In the genomic region with DNA sequence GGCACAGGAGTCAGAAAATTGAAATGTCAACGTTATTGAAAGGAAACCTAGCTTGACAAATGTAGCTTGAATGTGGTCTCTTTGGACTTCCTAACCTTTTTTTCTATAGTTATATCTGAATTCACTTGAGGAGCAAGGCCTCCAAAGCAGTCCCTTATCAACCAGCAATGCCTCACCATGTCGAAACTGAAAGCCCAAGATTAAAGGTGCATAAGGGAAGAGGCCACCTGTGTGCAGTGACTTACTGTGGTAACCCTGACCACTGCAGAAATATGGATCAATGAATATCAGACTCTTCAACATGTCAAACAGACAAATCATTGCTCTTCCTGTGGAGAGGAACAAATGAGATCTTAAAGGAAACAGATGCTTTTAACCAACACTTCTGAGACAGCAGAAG, we compare ENCODE assay signal across 28 cellular contexts.
"Had no signal": no experiment of that assay in that cellular context is flagged by ENCODE, and none has a peak within 500 bp of the region (broad histone marks: within the 10 kb centered on the region; RNA-seq: fewer than 3 reads in every experiment).

No MANE protein-coding gene starts in this region.

- H3K27me3 ChIP-seq: neural progenitor cell, ovary, right lobe of liver, sigmoid colon, stomach, thyroid gland, tibial nerve, upper lobe of left lung, vagina had no signal

- H3K9me3 ChIP-seq: ovary, psoas muscle, right lobe of liver, sigmoid colon, stomach, thoracic aorta, thyroid gland, tibial nerve, upper lobe of left lung, vagina had no signal

- H3K27ac Mint-ChIP-seq: nephron; neural progenitor cell; progenitor cell of endocrine pancreas; stimulated activated effector memory CD8-positive, alpha-beta T cell treated with anti-CD3 and anti-CD28 coated beads, Interleukin-12 subunit alpha, Interleukin-12 subunit beta, amount 100 ng/mL, for 72 hours; stimulated activated naive B cell treated with anti-CD40 and anti-IgM and Interleukin-4, amounts not matched to agents 10 μg/mL and 1 μg/mL and 100 μg/mL, for 72 hours; stimulated activated naive CD8-positive, alpha-beta T cell treated with anti-CD3 and anti-CD28 coated beads, Interleukin-15, Interleukin-2, amounts not matched to agents 100 ng/mL and 50 ng/mL, for 24 hours had no signal

- H2AFZ ChIP-seq: neural progenitor cell, parathyroid adenoma had no signal

- H3K9me3 Mint-ChIP-seq: neural progenitor cell; stimulated activated naive CD8-positive, alpha-beta T cell treated with anti-CD3 and anti-CD28 coated beads, Interleukin-15, Interleukin-2, amounts not matched to agents 100 ng/mL and 50 ng/mL, for 24 hours had no signal

- H3K9ac ChIP-seq: neural progenitor cell, parathyroid adenoma had no signal

- FAIRE-seq: small intestine, urothelium cell line had no signal

- H3K79me2 ChIP-seq: parathyroid adenoma had no signal

- H3K4me2 ChIP-seq: neural progenitor cell had no signal

- H3K4me3 ChIP-seq: neural progenitor cell, ovary, psoas muscle, right lobe of liver, sigmoid colon, stomach, thoracic aorta, thyroid gland, tibial nerve, upper lobe of left lung, vagina had no signal

- H3K4me1 Mint-ChIP-seq: nephron; neural progenitor cell; stimulated activated effector memory CD8-positive, alpha-beta T cell treated with anti-CD3 and anti-CD28 coated beads, Interleukin-12 subunit alpha, Interleukin-12 subunit beta, amount 100 ng/mL, for 72 hours; stimulated activated naive B cell treated with anti-CD40 and anti-IgM and Interleukin-4, amounts not matched to agents 10 μg/mL and 1 μg/mL and 100 μg/mL, for 72 hours had no signal

- H3K27me3 Mint-ChIP-seq: progenitor cell of endocrine pancreas; stimulated activated naive B cell treated with anti-CD40 and anti-IgM and Interleukin-4, amounts not matched to agents 10 μg/mL and 1 μg/mL and 100 μg/mL, for 72 hours; stimulated activated naive CD8-positive, alpha-beta T cell treated with anti-CD3 and anti-CD28 coated beads, Interleukin-15, Interleukin-2, amounts not matched to agents 100 ng/mL and 50 ng/mL, for 24 hours had no signal

- H3K36me3 Mint-ChIP-seq: neural progenitor cell; stimulated activated effector memory CD8-positive, alpha-beta T cell treated with anti-CD3 and anti-CD28 coated beads, Interleukin-12 subunit alpha, Interleukin-12 subunit beta, amount 100 ng/mL, for 72 hours; stimulated activated naive B cell treated with anti-CD40 and anti-IgM and Interleukin-4, amounts not matched to agents 10 μg/mL and 1 μg/mL and 100 μg/mL, for 72 hours had no signal

- H3K27ac ChIP-seq: neural progenitor cell, ovary, parathyroid adenoma, psoas muscle, right lobe of liver, sigmoid colon, stomach, thoracic aorta, thyroid gland, tibial nerve, upper lobe of left lung, vagina had no signal

- H3K4me3 Mint-ChIP-seq: nephron; neural progenitor cell; stimulated activated effector memory CD8-positive, alpha-beta T cell treated with anti-CD3 and anti-CD28 coated beads, Interleukin-12 subunit alpha, Interleukin-12 subunit beta, amount 100 ng/mL, for 72 hours; stimulated activated naive B cell treated with anti-CD40 and anti-IgM and Interleukin-4, amounts not matched to agents 10 μg/mL and 1 μg/mL and 100 μg/mL, for 72 hours; stimulated activated naive CD8-positive, alpha-beta T cell treated with anti-CD3 and anti-CD28 coated beads, Interleukin-15, Interleukin-2, amounts not matched to agents 100 ng/mL and 50 ng/mL, for 24 hours had no signal

- DNase-seq: occipital lobe; ovary; posterior cingulate gyrus; psoas muscle; right cardiac atrium; right lobe of liver; sigmoid colon; small intestine; stimulated activated CD4-positive, alpha-beta T cell treated with anti-CD3 and anti-CD28 coated beads, Interleukin-15, amount 100 ng/mL, for 24 hours; stimulated activated CD4-positive, alpha-beta T cell treated with anti-CD3 and anti-CD28 coated beads, Interleukin-2, amount 100 ng/mL, for 24 hours; stimulated activated CD4-positive, alpha-beta T cell treated with anti-CD3 and anti-CD28 coated beads, Interleukin-2, amount 100 ng/mL, for 48 hours; stimulated activated CD4-positive, alpha-beta T cell treated with anti-CD3 and anti-CD28 coated beads, Interleukin-4, amount 100 ng/mL, for 24 hours; stimulated activated naive B cell treated with anti-CD40 and anti-IgM and Interleukin-4, amounts not matched to agents 10 μg/mL and 1 μg/mL and 100 μg/mL, for 72 hours; stimulated activated naive CD4-positive, alpha-beta T cell treated with Interleukin-2 at 50 U/mL for 16 hours; stomach; thyroid gland; trophoblast cell; upper lobe of left lung had no signal

- H3K4me1 ChIP-seq: neural progenitor cell, parathyroid adenoma, psoas muscle, right lobe of liver, sigmoid colon, stomach, thyroid gland, tibial nerve, upper lobe of left lung, vagina had no signal

- H3K36me3 ChIP-seq: neural progenitor cell, ovary, right lobe of liver, sigmoid colon, stomach, thoracic aorta, thyroid gland, tibial nerve, upper lobe of left lung, vagina had no signal

- ATAC-seq: psoas muscle; right cardiac atrium; right lobe of liver; stimulated activated effector memory CD8-positive, alpha-beta T cell treated with anti-CD3 and anti-CD28 coated beads, Interleukin-12 subunit alpha, Interleukin-12 subunit beta, amount 100 ng/mL, for 72 hours; stimulated activated naive B cell treated with anti-CD40 and anti-IgM and Interleukin-4, amounts not matched to agents 10 μg/mL and 1 μg/mL and 100 μg/mL, for 72 hours had no signal
